ENCODE assay signal across 15 cellular contexts in genomic region chr9:132042324-132042723, GRCh38. TPM values are rescaled to one million over a fixed set of nuclear protein-coding genes. Genes with fewer than 3 reads are reported as not detected.
DNase-seq lines count a peak whose midpoint lies in the region; ATAC-seq, FAIRE-seq and TF ChIP-seq lines count a peak whose summit lies in the region.
"Had no signal": no experiment of that assay in that cellular context is flagged by ENCODE, and none has a peak within 500 bp of the region (broad histone marks: within the 10 kb centered on the region; RNA-seq: fewer than 3 reads in every experiment).

No MANE protein-coding gene starts in this region.

- no peaks in the 10 kb centered on the region for H3K27me3 Mint-ChIP-seq in immature natural killer cell (ENCODE audit: low read depth in 3 of 3)
- H3K27me3 Mint-ChIP-seq: stimulated activated memory B cell treated with anti-CD40 and anti-IgM and Interleukin-4, amounts not matched to agents 10 μg/mL and 1 μg/mL and 100 μg/mL, for 72 hours had no signal

- peak; percentile 36 to 76 for DNase-seq in A549 (ENCODE audit: low read depth in 1 of 2, low spot score in 1 of 2)
- DNase-seq in HK-2 (ENCODE audit: unreplicated experiment): peak; percentile 68
- peak; percentile 49 for DNase-seq in T1000 (lab: John Stamatoyannopoulos, UW)
- DNase-seq in fibroblast of the conjunctiva (ENCODE audit: low read depth): peak; percentile 79
- no peak for DNase-seq in immature natural killer cell
- no peak for DNase-seq in GM10248 (ENCODE audit: extremely low spot score)
- DNase-seq in pons (ENCODE audit: low spot score): no peak
- DNase-seq in NCI-H146 treated with DMSO at 0.1 percent for 48 hours (lab: John Stamatoyannopoulos, UW; ENCODE audit: unreplicated experiment): no peak
- DNase-seq: effector CD4-positive, alpha-beta T cell; NCI-H187 treated with DMSO at 0.1 percent for 48 hours; sigmoid colon had no signal

- H3K27ac Mint-ChIP-seq in immature natural killer cell: no peak overlapping the region
- H3K27ac Mint-ChIP-seq: activated T-helper 1 cell treated with anti-CD3 and anti-CD28 coated beads, Interleukin-12 subunit alpha, Interleukin-12 subunit beta, Interleukin-2, Interleukin-4 antibody, amounts not matched to agents 30 ng/mL and 10 ng/mL and 1 ng/mL, durations not matched to agents 14 hours and 24 hours and 36 hours; stimulated activated memory B cell treated with anti-CD40 and anti-IgM and Interleukin-4, amounts not matched to agents 10 μg/mL and 1 μg/mL and 100 μg/mL, for 72 hours; T-helper 2 cell treated with Interferon-gamma antibody and Interleukin-4, amounts not matched to agents 5 μg/mL and 100 μg/mL, for 36 hours had no signal

- H3K36me3 Mint-ChIP-seq in immature natural killer cell: no peaks in the 10 kb centered on the region

- FAIRE-seq in A549 (lab: Jason Lieb, UNC): no peak

- no peak for TF ChIP-seq POLR2A in A549 (IDR thresholded peaks at IDR 0.05; ENCODE audit: low read length)

- no peaks in the 10 kb centered on the region for H3K9me3 Mint-ChIP-seq in immature natural killer cell
- H3K9me3 Mint-ChIP-seq: activated T-helper 1 cell treated with anti-CD3 and anti-CD28 coated beads, Interleukin-12 subunit alpha, Interleukin-12 subunit beta, Interleukin-2, Interleukin-4 antibody, amounts not matched to agents 30 ng/mL and 10 ng/mL and 1 ng/mL, durations not matched to agents 14 hours and 24 hours and 36 hours; stimulated activated memory B cell treated with anti-CD40 and anti-IgM and Interleukin-4, amounts not matched to agents 10 μg/mL and 1 μg/mL and 100 μg/mL, for 72 hours; T-helper 2 cell treated with Interferon-gamma antibody and Interleukin-4, amounts not matched to agents 5 μg/mL and 100 μg/mL, for 36 hours had no signal

- peak overlapping the region; percentile 19 for H3K4me2 ChIP-seq in A549

- TF ChIP-seq EP300 in A549 (IDR thresholded peaks at IDR 0.05): no peak

- peaks cover 28% of the 10 kb centered on the region for H3K4me1 ChIP-seq in A549
- H3K4me1 ChIP-seq: sigmoid colon had no signal

- TF ChIP-seq CTCF in A549 (IDR thresholded peaks at IDR 0.05): no peak
- no peak for TF ChIP-seq CTCF in GM10248 (IDR thresholded peaks at IDR 0.05; ENCODE audit: control extremely low read depth, extremely low read depth, low read depth, missing control alignments)

- TF ChIP-seq RAD21 in A549 (conservative IDR thresholded peaks at IDR 0.05 in 1 of 2, IDR thresholded peaks at IDR 0.05 in 1 of 2): no peak

- peaks cover 26 to 62% of the 10 kb centered on the region in 2 donors for H3K4me1 Mint-ChIP-seq in immature natural killer cell

- CTCF ChIA-PET in A549 (lab: Yijun Ruan, JAX): interaction anchor here (0.7 kb wide), 1 partner anchor 161 kb away, joined by 3 read pairs; no protein-coding TSS in a partner anchor
- CTCF ChIA-PET in GM10248 (lab: Yijun Ruan, JAX): no interaction called here

- no peak overlapping the region for H3K4me3 Mint-ChIP-seq in immature natural killer cell
- H3K4me3 Mint-ChIP-seq: activated T-helper 1 cell treated with anti-CD3 and anti-CD28 coated beads, Interleukin-12 subunit alpha, Interleukin-12 subunit beta, Interleukin-2, Interleukin-4 antibody, amounts not matched to agents 30 ng/mL and 10 ng/mL and 1 ng/mL, durations not matched to agents 14 hours and 24 hours and 36 hours; stimulated activated memory B cell treated with anti-CD40 and anti-IgM and Interleukin-4, amounts not matched to agents 10 μg/mL and 1 μg/mL and 100 μg/mL, for 72 hours; T-helper 2 cell treated with Interferon-gamma antibody and Interleukin-4, amounts not matched to agents 5 μg/mL and 100 μg/mL, for 36 hours had no signal

- peak overlapping the region; percentile 12 to 81 for H3K27ac ChIP-seq in A549
- H3K27ac ChIP-seq: C4-2B, sigmoid colon had no signal

- WGBS in A549 (ENCODE audit: missing lambda C conversion rate): 38% methylated on average over 4 of the region's 4 CpGs

- peak; percentile 82 to 92; a peak in 5 of 6 replicates for ATAC-seq in A549
- ATAC-seq: stimulated activated memory B cell treated with anti-CD40 and anti-IgM and Interleukin-4, amounts not matched to agents 10 μg/mL and 1 μg/mL and 100 μg/mL, for 72 hours had no signal

- no peak overlapping the region for H3K4me3 ChIP-seq in A549
- H3K4me3 ChIP-seq: sigmoid colon had no signal

- POLR2A ChIA-PET in A549 (lab: Yijun Ruan, JAX): no interaction called here
- POLR2A ChIA-PET in GM10248 (lab: Yijun Ruan, JAX): no interaction called here

- H3K9me3 ChIP-seq in A549: no peaks in the 10 kb centered on the region
- H3K9me3 ChIP-seq: sigmoid colon had no signal

TF ChIP-seq in A549, 52 proteins besides CTCF, POLR2A, EP300 and RAD21:
- TF ChIP-seq MAFK (IDR thresholded peaks at IDR 0.05; ENCODE audit: partially characterized antibody) (peak; percentile 92), HOXB13 (CRISPR knock-in tag; IDR thresholded peaks at IDR 0.05; ENCODE audit: low read depth) (no peak), NFE2L2 (conservative IDR thresholded peaks at IDR 0.05; ENCODE audit: low read length) (peak; percentile 62), BHLHE40 (IDR thresholded peaks at IDR 0.05; ENCODE audit: low read depth, low read length) (no peak)

RNA-seq across cellular contexts. Expression of gene MED27, which starts 37.3 kb away (rescaled TPM):
- polyA plus RNA-seq in A549 (2011; rRNA removed) (37.8 and 43.9 TPM in 2 replicates), A549 (2017; fragmentation: RNase III; extraction: RNeasy Plus Mini Kit Qiagen cat#74134 plus additional on column Dnase treatment) (24.2 to 26.4 TPM (median 26.0 TPM) in 3 replicates), immature natural killer cell (10 to 100 TPM; 46.3 to 90.1 (median 53.7) TPM)
- 37.4 and 37.6 TPM in 2 replicates for polyA plus RNA-seq in A549 (2012; cell fraction: cytosol; rRNA removed)
- polyA plus RNA-seq in A549 (2012; cell fraction: nucleus; rRNA removed): 36.1 and 40.5 TPM in 2 replicates
- polyA minus RNA-seq in A549 (2011; rRNA and poly(A)+ RNA removed): 38.8 and 39.1 TPM in 2 replicates

Comparison
In these comparisons a context has a peak if more than half of its experiments do, and no peak if none do; other contexts are left out.
1. DNase-seq: peak in A549 (2 of 2), HK-2 (single experiment), T1000 (single experiment) and fibroblast of the conjunctiva (single experiment); none in immature natural killer cell (0 of 3), GM10248 (single experiment), pons (single experiment) and NCI-H146 treated with DMSO at 0.1 percent for 48 hours (single experiment).